Comparison of ENCODE assay signal across 8 cellular contexts in genomic region chr1:35717911-35718476, GRCh38. TPM values are rescaled to one million over a fixed set of nuclear protein-coding genes. Genes with fewer than 3 reads are reported as not detected.
DNase-seq lines count a peak whose midpoint lies in the region; FAIRE-seq and TF ChIP-seq lines count a peak whose summit lies in the region.

No MANE protein-coding gene starts in this region.

- no peak overlapping the region for H3K4ac ChIP-seq in H1 (replicated peaks; ENCODE audit: insufficient read length, low read depth, low read length)

- H2AFZ ChIP-seq in H1 (ENCODE audit: low read length) = peak overlapping the region; percentile 20

- peak overlapping the region; percentile 69 for H2BK120ac ChIP-seq in H1 (replicated peaks; ENCODE audit: low read depth, low read length)

- no peak overlapping the region for H2BK20ac ChIP-seq in H1 (ENCODE audit: low read length)

- H3K27me3 ChIP-seq in BE2C (no peaks in the 10 kb centered on the region), HAP-1 (ENCODE audit: low read depth) (no peaks in the 10 kb centered on the region), H1 (replicated peaks in 1 of 4; ENCODE audit: control insufficient read depth in 3 of 4, extremely low read depth in 1 of 4, insufficient read depth in 3 of 4, low read length in 3 of 4) (no peaks in the 10 kb centered on the region), thymus (ENCODE audit: control insufficient read depth, insufficient read depth) (no peaks in the 10 kb centered on the region)

- H3K36me3 ChIP-seq in BE2C (peaks cover 6% of the 10 kb centered on the region), HAP-1 (replicated peaks) (peaks cover 26% of the 10 kb centered on the region), H1 (ENCODE audit: control insufficient read depth in 2 of 4, insufficient read depth in 4 of 4, low read length in 3 of 4) (peaks cover 0 to 10% (median 4%) of the 10 kb centered on the region in 4 experiments; a peak in 3 of 8 replicates), mesodermal cell (ENCODE audit: control insufficient read depth, insufficient read depth, low read length) (peaks cover 29% of the 10 kb centered on the region), thymus (ENCODE audit: control insufficient read depth, insufficient read depth) (peaks cover 6% of the 10 kb centered on the region)

- H3K4me3 ChIP-seq in BE2C (ENCODE audit: low read depth, low read length) = peak overlapping the region; percentile 74
- H3K4me3 ChIP-seq in HAP-1 = peak overlapping the region; percentile 47
- H3K4me3 ChIP-seq in H1 (ENCODE audit: extremely low read depth in 1 of 4, insufficient read depth in 2 of 4, low read depth in 3 of 4, low read length in 4 of 4) = peak overlapping the region; percentile 62 to 79 (median 68)
- peak overlapping the region; percentile 59 for H3K4me3 ChIP-seq in mesodermal cell (ENCODE audit: extremely low read depth, insufficient read depth, low read length, poor library complexity, severe bottlenecking)
- H3K4me3 ChIP-seq in thymus (ENCODE audit: low read length) = peak overlapping the region; percentile 62

- peaks cover 4% of the 10 kb centered on the region; the same call in 1 of the 2 replicates for H3K4me1 ChIP-seq in BE2C
- H3K4me1 ChIP-seq in HAP-1 = peaks cover 22% of the 10 kb centered on the region
- peaks cover 3 to 7% (median 4%) of the 10 kb centered on the region in 4 experiments; a peak in 6 of 7 replicates for H3K4me1 ChIP-seq in H1 (replicated peaks in 1 of 4; ENCODE audit: control insufficient read depth in 3 of 4, insufficient read depth in 4 of 4, low read length in 3 of 4)
- H3K4me1 ChIP-seq in mesodermal cell (ENCODE audit: control insufficient read depth, insufficient read depth, low read length, poor library complexity, severe bottlenecking) = peaks cover 8% of the 10 kb centered on the region
- no peaks in the 10 kb centered on the region for H3K4me1 ChIP-seq in thymus (ENCODE audit: control insufficient read depth, insufficient read depth, low read length)

- H2BK12ac ChIP-seq in H1 (ENCODE audit: low read depth, low read length) = peak overlapping the region; percentile 75; the same call in 1 of the 2 replicates

- no peak; a peak in 1 of 3 replicates for TF ChIP-seq POLR2A in H1 (IDR thresholded peaks at IDR 0.05; ENCODE audit: control extremely low read depth in 1 of 2, low read depth in 2 of 2, low read length in 2 of 2)

- no peak overlapping the region for H3K14ac ChIP-seq in H1 (ENCODE audit: insufficient read length)

- DNase-seq in BE2C = peak; percentile 25
- DNase-seq in HAP-1 (ENCODE audit: low spot score in 2 of 2) = peak; percentile 49 to 72
- peak; percentile 31 for DNase-seq in SKM-1 (lab: John Stamatoyannopoulos, UW; ENCODE audit: unreplicated experiment)
- DNase-seq in H1 (ENCODE audit: low read depth in 1 of 2, low spot score in 2 of 2) = peak in 1 of 2 experiments; percentile 60
- no peak for DNase-seq in NCI-H1417 (lab: John Stamatoyannopoulos, UW)
- DNase-seq in stimulated activated CD4-positive, alpha-beta T cell treated with anti-CD3 and anti-CD28 coated beads, Interleukin-2, amount 100 ng/mL, for 48 hours = no peak

- H4K91ac ChIP-seq in H1 (replicated peaks; ENCODE audit: insufficient read length, low read length) = no peak overlapping the region

- H3K9me3 ChIP-seq in BE2C = no peaks in the 10 kb centered on the region
- no peaks in the 10 kb centered on the region for H3K9me3 ChIP-seq in HAP-1
- H3K9me3 ChIP-seq in H1 (ENCODE audit: insufficient read depth in 2 of 2, low read depth in 1 of 2, low read length in 1 of 2) = no peaks in the 10 kb centered on the region
- no peaks in the 10 kb centered on the region for H3K9me3 ChIP-seq in mesodermal cell (ENCODE audit: control insufficient read depth, low read length)
- H3K9me3 ChIP-seq in thymus (ENCODE audit: control insufficient read depth) = no peaks in the 10 kb centered on the region

- POLR2A ChIA-PET in H1 (lab: Charles Lee; ENCODE audit: partially characterized antibody) = interaction anchor here (0.6 to 4.3 kb wide), 11 partner anchors 11 to 154 kb away, joined by 3 to 41 read pairs (median 4); partner anchors contain the start of gene TFAP2E

- no peaks in the 10 kb centered on the region; the same call in 1 of the 2 replicates for H3K79me1 ChIP-seq in H1 (ENCODE audit: low read depth, low read length)

- TF ChIP-seq CTCF in BE2C (IDR thresholded peaks at IDR 0.05; ENCODE audit: low read depth, low read length) (no peak), H1 (IDR thresholded peaks at IDR 0.05; ENCODE audit: control extremely low read depth in 1 of 3, insufficient read depth in 1 of 3, low read depth in 1 of 3, low read length in 3 of 3) (no peak)

- H3K56ac ChIP-seq in H1 (replicated peaks; ENCODE audit: insufficient read length, low read depth, low read length) = peak overlapping the region; percentile 3

- in situ Hi-C loops in HAP-1 (cut with MboI; ENCODE audit: low sequenced_read_pairs) = loop anchor here (5.0 kb wide), 1 partner anchor 76 kb away; the partner anchor contains the start of gene PSMB2

- H2BK5ac ChIP-seq in H1 (ENCODE audit: low read depth, low read length) = peak overlapping the region; percentile 46; the same call in 1 of the 2 replicates

- 0 out of 2 replicates have a peak overlapping the region, but pooled peaks have one; percentile 93 for H4K8ac ChIP-seq in H1 (ENCODE audit: extremely low read depth, insufficient read depth, low read length)

- H3K27ac ChIP-seq in H1 (ENCODE audit: low read depth, low read length) (no peak overlapping the region), mesodermal cell (ENCODE audit: low read depth, low read length, severe bottlenecking) (peak overlapping the region; percentile 72), thymus (ENCODE audit: low read depth) (no peak overlapping the region)

- TF ChIP-seq EP300 in H1 (IDR thresholded peaks at IDR 0.05; ENCODE audit: borderline replicate concordance in 1 of 2, low read depth in 2 of 2, low read length in 2 of 2) = no peak

- FAIRE-seq in H1 (lab: Jason Lieb, UNC) = no peak

- H3K23ac ChIP-seq in H1 (ENCODE audit: insufficient read length) = no peak overlapping the region

- CTCF ChIA-PET in H1 (lab: Charles Lee; ENCODE audit: partially characterized antibody) = interaction anchor here (1.3 to 9.6 kb wide), 7 partner anchors 8 to 263 kb away, joined by 4 to 122 read pairs (median 81); partner anchors contain the start of gene TFAP2E

- peak overlapping the region; percentile 79 to 95 for H3K4me2 ChIP-seq in H1 (ENCODE audit: insufficient read depth in 1 of 2, low read depth in 2 of 2, low read length in 2 of 2)

- 4% methylated on average over 9 of the region's 10 CpGs; no CpG with 5 or more reads in 1 of the 2 experiments for WGBS in H1 (ENCODE audit: extremely low coverage in 1 of 2, insufficient coverage in 1 of 2, insufficient read length in 1 of 2, insufficient replicate concordance in 2 of 2, low coverage in 1 of 2, low lambda C conversion rate in 2 of 2, missing lambda C conversion rate in 1 of 2), 2 experiments
- WGBS in mesodermal cell (ENCODE audit: insufficient coverage in 2 of 2), 2 experiments = 10 to 16% methylated on average over 5 of the region's 10 CpGs
- 19% methylated on average over 10 of the region's 10 CpGs for WGBS in thymus

- H3K9ac ChIP-seq in H1 (replicated peaks in 1 of 4; ENCODE audit: extremely low read depth in 1 of 4, low read depth in 3 of 4, low read length in 3 of 4) = peak overlapping the region in 3 of 4 experiments; percentile 35 to 58 (median 54); a peak in 5 of 7 replicates

- peak overlapping the region; percentile 53 for H3K18ac ChIP-seq in H1 (ENCODE audit: extremely low read depth, low read length)

- no peaks in the 10 kb centered on the region for H3K79me2 ChIP-seq in H1 (ENCODE audit: control insufficient read depth in 1 of 2, insufficient read depth in 2 of 2, low read length in 2 of 2)

- TF ChIP-seq RAD21 in H1 (IDR thresholded peaks at IDR 0.05 in 1 of 2, conservative IDR thresholded peaks at IDR 0.05 in 1 of 2; ENCODE audit: low read depth in 2 of 2, low read length in 2 of 2) = no peak

- H4K5ac ChIP-seq in H1 (ENCODE audit: insufficient read length, low read depth, low read length) = peak overlapping the region; percentile 23

- H4K20me1 ChIP-seq in H1 (replicated peaks in 1 of 2; ENCODE audit: control insufficient read depth in 1 of 2, insufficient read depth in 2 of 2, low read length in 2 of 2) = peaks cover 0 to 12% of the 10 kb centered on the region in 2 experiments

- no peak overlapping the region for H2AK5ac ChIP-seq in H1 (ENCODE audit: low read depth, low read length)

- peak overlapping the region; percentile 31; the same call in 1 of the 2 replicates for H2BK15ac ChIP-seq in H1 (ENCODE audit: low read length)

- peaks cover 9% of the 10 kb centered on the region for H3K23me2 ChIP-seq in H1 (ENCODE audit: low read depth, low read length)

TF ChIP-seq in H1, 55 proteins besides CTCF, POLR2A, EP300 and RAD21 (continues in another document):
- TF ChIP-seq RBBP5 (IDR thresholded peaks at IDR 0.05; ENCODE audit: borderline replicate concordance, low read depth, low read length) = no peak

RNA-seq across cellular contexts. Expression of gene C1orf216, which starts 0.7 kb away (rescaled TPM):
- polyA plus RNA-seq in BE2C (2012; ENCODE audit: insufficient read depth, insufficient read length, low read depth) = 37.7 TPM
- 10.8 and 12.8 TPM in 2 replicates for total RNA-seq in H1 (2021; fragmentation: NEBNext Ultra II Directional; extraction: Animal tissue kit (Norgen Biotek cat#: 25700))
- polyA plus RNA-seq in H1 (2011; rRNA removed) = 7.3 and 7.5 TPM in 2 replicates
- polyA plus RNA-seq in H1 (2011; cell fraction: cytosol; rRNA removed) = 11.7 TPM
- polyA plus RNA-seq in H1 (2011; cell fraction: nucleus; rRNA removed) = 10.3 TPM
- 12.2 to 13.3 TPM (median 12.6 TPM) in 4 replicates for polyA plus RNA-seq in H1 (2012, experiment 1 of 2)
- polyA plus RNA-seq in H1 (2012, experiment 2 of 2) = 5.7 TPM
- polyA plus RNA-seq in H1 (2013, experiment 1 of 2) = 3.8 TPM
- polyA plus RNA-seq in H1 (2013, experiment 2 of 2) = 3.6 TPM
- 13.0 and 13.7 TPM in 2 replicates for polyA minus RNA-seq in H1 (2011; rRNA and poly(A)+ RNA removed)
- 7.0 TPM for polyA minus RNA-seq in H1 (2011; cell fraction: cytosol; rRNA and poly(A)+ RNA removed)
- polyA minus RNA-seq in H1 (2011; cell fraction: nucleus; rRNA and poly(A)+ RNA removed) = 6.8 TPM
- 7.2 TPM for polyA plus RNA-seq in mesodermal cell (2013, experiment 1 of 2)
- 6.5 TPM for polyA plus RNA-seq in mesodermal cell (2013, experiment 2 of 2)
- polyA plus RNA-seq in thymus = 4.7 TPM

RNA-seq across cellular contexts. Expression of gene CLSPN, which starts 51.8 kb away (rescaled TPM):
- 0.57 TPM for polyA plus RNA-seq in BE2C (2012; ENCODE audit: insufficient read depth, insufficient read length, low read depth)
- 45.8 and 46.7 TPM in 2 replicates for total RNA-seq in H1 (2021; fragmentation: NEBNext Ultra II Directional; extraction: Animal tissue kit (Norgen Biotek cat#: 25700))
- polyA plus RNA-seq in H1 (2011; rRNA removed) (5.9 and 7.1 TPM in 2 replicates), thymus (0.23 TPM)
- polyA plus RNA-seq in H1 (2011; cell fraction: cytosol; rRNA removed) = 12.6 TPM
- polyA plus RNA-seq in H1 (2011; cell fraction: nucleus; rRNA removed) = 12.4 TPM
- polyA plus RNA-seq in H1 (2012, experiment 1 of 2) = 22.3 to 35.4 TPM (median 23.4 TPM) in 4 replicates
- polyA plus RNA-seq in H1 (2012, experiment 2 of 2) = 2.2 TPM
- polyA plus RNA-seq in H1 (2013, experiment 1 of 2) = 31.5 TPM
- polyA plus RNA-seq in H1 (2013, experiment 2 of 2) = 29.1 TPM
- 32.8 and 37.9 TPM in 2 replicates for polyA minus RNA-seq in H1 (2011; rRNA and poly(A)+ RNA removed)
- polyA minus RNA-seq in H1 (2011; cell fraction: cytosol; rRNA and poly(A)+ RNA removed) = 17.0 TPM
- polyA minus RNA-seq in H1 (2011; cell fraction: nucleus; rRNA and poly(A)+ RNA removed) = 22.0 TPM
- polyA plus RNA-seq in mesodermal cell (2013, experiment 1 of 2) = 17.3 TPM
- polyA plus RNA-seq in mesodermal cell (2013, experiment 2 of 2) = 14.5 TPM

Comparison
In these comparisons a context has a peak if more than half of its experiments do, and no peak if none do; other contexts are left out.
1. DNase-seq: peak in BE2C (single experiment), HAP-1 (2 of 2) and SKM-1 (single experiment); none in NCI-H1417 (0 of 3) and stimulated activated CD4-positive, alpha-beta T cell treated with anti-CD3 and anti-CD28 coated beads, Interleukin-2, amount 100 ng/mL, for 48 hours (0 of 2).
2. Peak in every context shown above with its lines, with median percentiles within 50 percentile points of each other: H3K4me3 ChIP-seq.